8 cellular contexts compared by ENCODE assay signal in the genomic region with DNA sequence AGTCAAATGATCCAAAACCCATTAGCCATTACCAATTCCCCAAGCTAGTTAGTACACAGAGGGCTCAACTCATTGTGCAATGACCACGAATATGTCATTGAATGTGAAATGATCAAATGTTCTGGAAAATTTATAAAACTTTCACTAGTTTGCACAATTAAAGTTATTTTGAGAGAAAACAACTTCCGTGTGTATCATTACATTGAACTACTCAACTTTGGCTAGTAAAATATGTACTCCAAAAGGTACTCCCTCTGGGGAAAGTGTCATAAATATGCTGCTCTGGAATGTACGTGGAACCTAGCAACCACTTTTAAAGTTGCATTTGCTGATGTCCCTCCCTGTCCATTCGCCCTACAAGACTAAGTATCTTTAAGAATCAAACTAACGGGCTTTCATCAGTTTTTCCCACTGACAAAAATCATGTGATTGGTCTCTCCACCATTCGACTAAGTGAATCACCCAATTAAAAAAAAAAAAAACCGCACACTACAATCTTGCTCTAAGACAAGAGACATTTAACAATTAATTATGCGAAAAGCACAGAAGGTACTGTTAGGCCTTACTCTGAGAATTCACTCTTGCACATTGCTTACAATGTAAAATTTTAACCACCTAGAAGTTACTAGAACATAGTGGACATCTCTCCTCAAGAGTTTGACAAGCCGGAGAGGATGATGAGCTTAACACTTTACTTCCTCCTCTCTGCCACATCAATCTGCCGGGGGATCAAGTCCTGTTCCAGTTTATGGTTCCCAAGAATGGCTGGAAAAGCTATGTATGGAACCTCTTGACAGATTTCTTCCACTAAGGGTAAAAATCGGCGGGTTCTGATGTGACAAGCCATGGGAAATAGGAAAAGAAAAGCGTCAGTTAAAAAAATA. TPM values are rescaled to one million over a fixed set of nuclear protein-coding genes. Genes with fewer than 3 reads are reported as not detected.
A peak's percentile ranks its signal among the peaks of the same experiment; 100 is the strongest.
DNase-seq lines count a peak whose midpoint lies in the region; ATAC-seq and TF ChIP-seq lines count a peak whose summit lies in the region.

No MANE protein-coding gene starts in this region.

- peaks cover 0 to 2% of the 10 kb centered on the region in 2 donors for H3K36me3 ChIP-seq in ascending aorta
- H3K36me3 ChIP-seq in right lobe of liver: peaks cover 0 to 4% (median 0%) of the 10 kb centered on the region in 4 donors
- H3K36me3 ChIP-seq in upper lobe of left lung: peaks cover 0 to 14% (median 0%) of the 10 kb centered on the region in 4 donors

- H3K9me3 ChIP-seq in ascending aorta: no peaks in the 10 kb centered on the region
- no peaks in the 10 kb centered on the region for H3K9me3 ChIP-seq in right lobe of liver
- H3K9me3 ChIP-seq in upper lobe of left lung: no peaks in the 10 kb centered on the region

- peak; percentile 30 for DNase-seq in AG08395 (ENCODE audit: low spot score)
- no peak for DNase-seq in HL-60 (ENCODE audit: low read depth in 1 of 2, low spot score in 1 of 2)
- DNase-seq in ascending aorta (ENCODE audit: low spot score in 2 of 2): no peak
- no peak for DNase-seq in right lobe of liver
- no peak for DNase-seq in upper lobe of left lung

- TF ChIP-seq CTCF in HL-60 (IDR thresholded peaks at IDR 0.05; ENCODE audit: insufficient read depth, low read length) (no peak), ascending aorta (IDR thresholded peaks at IDR 0.05) (no peak), right lobe of liver (IDR thresholded peaks at IDR 0.05) (no peak), upper lobe of left lung (IDR thresholded peaks at IDR 0.05) (no peak)

- H3K27ac ChIP-seq in HL-60 (replicated peaks) (peak overlapping the region; percentile 79), ascending aorta (peak overlapping the region; percentile 87 to 98), right lobe of liver (peak overlapping the region; percentile 81 to 89 (median 85)), upper lobe of left lung (peak overlapping the region; percentile 89 to 99 (median 92))

- peaks cover 6 to 20% of the 10 kb centered on the region in 2 donors for H3K4me1 ChIP-seq in ascending aorta
- peaks cover 0 to 32% (median 8%) of the 10 kb centered on the region in 4 donors for H3K4me1 ChIP-seq in right lobe of liver
- peaks cover 24 to 58% (median 43%) of the 10 kb centered on the region in 4 donors for H3K4me1 ChIP-seq in upper lobe of left lung

- TF ChIP-seq EP300 in upper lobe of left lung (IDR thresholded peaks at IDR 0.05): no peak

- TF ChIP-seq POLR2A in right lobe of liver (IDR thresholded peaks at IDR 0.05) (no peak), upper lobe of left lung (IDR thresholded peaks at IDR 0.05) (no peak)

- 12% methylated on average over 13 of the region's 13 CpGs for WGBS in right lobe of liver (ENCODE audit: insufficient coverage, low coverage, low lambda C conversion rate, missing lambda C conversion rate)
- WGBS in upper lobe of left lung, 2 donors: 27 to 29% methylated on average over 13 of the region's 13 CpGs

- peak overlapping the region; percentile 99 for H3K4me3 ChIP-seq in HL-60 (replicated peaks; ENCODE audit: insufficient read depth, low read length)
- H3K4me3 ChIP-seq in ascending aorta: peak overlapping the region; percentile 96 to 100
- peak overlapping the region; percentile 84 to 95 (median 86) for H3K4me3 ChIP-seq in right lobe of liver
- peak overlapping the region; percentile 81 to 98 (median 92) for H3K4me3 ChIP-seq in upper lobe of left lung

- ATAC-seq in right lobe of liver (peak in 1 of 4 donors; percentile 9), upper lobe of left lung (ENCODE audit: low FRiP score in 2 of 2) (no peak), GM21619 (IDR thresholded peaks at IDR 0.05; ENCODE audit: unreplicated experiment) (no peak), GM18868 (IDR thresholded peaks at IDR 0.05; ENCODE audit: unreplicated experiment) (no peak), HG02973 (IDR thresholded peaks at IDR 0.05; ENCODE audit: unreplicated experiment) (no peak)

- intact Hi-C loops in ascending aorta (cut with DNase I): loop anchor here (1.0 to 5.0 kb wide), 5 partner anchors 61 to 263 kb away; partner anchors contain the start of genes H3-3A, LIN9 and PYCR2
- intact Hi-C loops in right lobe of liver (cut with DNase I): no loop called here

- H3K27me3 ChIP-seq in HL-60 (ENCODE audit: insufficient read depth, poor library complexity, severe bottlenecking) (no peaks in the 10 kb centered on the region), ascending aorta (no peaks in the 10 kb centered on the region), right lobe of liver (no peaks in the 10 kb centered on the region), upper lobe of left lung (no peaks in the 10 kb centered on the region)

RNA-seq across cellular contexts. Expression of gene ACBD3, which starts 1.1 kb away (rescaled TPM):
- 31.5 TPM for total RNA-seq in ascending aorta
- 10 to 100 TPM; 14.6 to 23.6 (median 17.5) TPM for total RNA-seq in right lobe of liver
- total RNA-seq in upper lobe of left lung: 10 to 100 TPM; 39.8 to 71.4 (median 40.8) TPM

RNA-seq across cellular contexts. Expression of gene MIXL1, which starts 38.1 kb away (rescaled TPM):
- total RNA-seq in ascending aorta (not detected), right lobe of liver (under 1 TPM in 1 of 6 experiments, not detected in 5; 0.29 TPM), upper lobe of left lung (under 1 TPM in 1 of 6 donors, not detected in 5; 0.20 TPM)
